In the genomic region with DNA sequence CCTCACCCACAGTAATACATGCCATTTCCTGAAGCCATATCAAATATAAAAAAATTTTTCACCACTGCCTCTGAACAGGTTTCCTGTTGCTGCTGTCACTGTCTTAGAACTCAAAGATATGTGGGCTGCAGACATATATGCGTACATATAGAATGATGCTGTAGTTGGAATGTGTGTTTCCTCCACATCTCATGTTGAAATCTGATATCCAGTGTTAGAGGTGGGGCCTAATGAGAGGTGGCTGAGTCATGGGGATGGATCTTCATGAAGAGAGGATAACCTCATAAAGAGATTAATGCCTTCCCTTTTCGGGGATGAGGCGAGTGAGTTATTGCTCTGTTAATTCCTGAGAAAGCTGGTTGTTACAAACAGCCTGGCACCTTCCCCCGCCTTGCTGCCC, we compare ENCODE assay signal across 19 cellular contexts. TPM values are rescaled to one million over a fixed set of nuclear protein-coding genes. Genes with fewer than 3 reads are reported as not detected.
DNase-seq lines count a peak whose midpoint lies in the region; ATAC-seq and TF ChIP-seq lines count a peak whose summit lies in the region.
"Had no signal": no experiment of that assay in that cellular context is flagged by ENCODE, and none has a peak within 500 bp of the region (broad histone marks: within the 10 kb centered on the region; RNA-seq: fewer than 3 reads in every experiment).

No MANE protein-coding gene starts in this region.

- H4K20me1 ChIP-seq in neural progenitor cell (ENCODE audit: low read depth), result no peaks in the 10 kb centered on the region

- no peak overlapping the region for H3K4me3 Mint-ChIP-seq in activated CD8-positive, alpha-beta T cell treated with anti-CD3 and anti-CD28 coated beads for 36 hours
- no peak overlapping the region for H3K4me3 Mint-ChIP-seq in activated CD8-positive, alpha-beta T cell treated with anti-CD3 and anti-CD28 coated beads, Interleukin-2, amount 10 ng/mL, durations not matched to agents 7 days and 5 days
- no peak overlapping the region for H3K4me3 Mint-ChIP-seq in neural crest cell
- no peak overlapping the region for H3K4me3 Mint-ChIP-seq in neural progenitor cell
- H3K4me3 Mint-ChIP-seq: dendritic cell treated with granulocyte-macrophage colony-stimulating factor and Interleukin-4, amounts not matched to agents 40 ng/mL and 50 ng/mL, for 4 days; immature natural killer cell had no signal

- no peak for TF ChIP-seq CTCF in activated CD8-positive, alpha-beta T cell treated with anti-CD3 and anti-CD28 coated beads for 36 hours (IDR thresholded peaks at IDR 0.05)
- TF ChIP-seq CTCF in WERI-Rb-1 (IDR thresholded peaks at IDR 0.05; ENCODE audit: low read depth, low read length) (no peak), neural crest cell (conservative IDR thresholded peaks at IDR 0.05) (no peak), neural progenitor cell (IDR thresholded peaks at IDR 0.05) (no peak)

- no peaks in the 10 kb centered on the region for H3F3A ChIP-seq in neural progenitor cell (ENCODE audit: low read depth)

- peaks cover 4% of the 10 kb centered on the region for H3K27me3 Mint-ChIP-seq in activated CD8-positive, alpha-beta T cell treated with anti-CD3 and anti-CD28 coated beads for 36 hours
- no peaks in the 10 kb centered on the region for H3K27me3 Mint-ChIP-seq in activated CD8-positive, alpha-beta T cell treated with anti-CD3 and anti-CD28 coated beads, Interleukin-2, amount 10 ng/mL, durations not matched to agents 7 days and 5 days (ENCODE audit: low read depth)
- H3K27me3 Mint-ChIP-seq in neural crest cell (ENCODE audit: low read depth), result peaks cover 10% of the 10 kb centered on the region
- no peaks in the 10 kb centered on the region for H3K27me3 Mint-ChIP-seq in neural progenitor cell (ENCODE audit: insufficient read depth, low read depth)
- H3K27me3 Mint-ChIP-seq: dendritic cell treated with granulocyte-macrophage colony-stimulating factor and Interleukin-4, amounts not matched to agents 40 ng/mL and 50 ng/mL, for 4 days had no signal

- H3K79me2 ChIP-seq in neural progenitor cell (ENCODE audit: low read depth), result no peaks in the 10 kb centered on the region

- H3K9me3 ChIP-seq in WERI-Rb-1 (ENCODE audit: severe bottlenecking), result no peaks in the 10 kb centered on the region
- H3K9me3 ChIP-seq in neural progenitor cell (ENCODE audit: low read depth), result no peaks in the 10 kb centered on the region

- H3K4me1 Mint-ChIP-seq in activated CD8-positive, alpha-beta T cell treated with anti-CD3 and anti-CD28 coated beads for 36 hours (ENCODE audit: low read depth), result peaks cover 19% of the 10 kb centered on the region
- H3K4me1 Mint-ChIP-seq in activated CD8-positive, alpha-beta T cell treated with anti-CD3 and anti-CD28 coated beads, Interleukin-2, amount 10 ng/mL, durations not matched to agents 7 days and 5 days (ENCODE audit: low read depth), result peaks cover 3% of the 10 kb centered on the region
- no peaks in the 10 kb centered on the region for H3K4me1 Mint-ChIP-seq in neural crest cell
- H3K4me1 Mint-ChIP-seq in neural progenitor cell, result no peaks in the 10 kb centered on the region
- H3K4me1 Mint-ChIP-seq: immature natural killer cell had no signal

- no peak overlapping the region for H3K4me2 ChIP-seq in neural progenitor cell

- POLR2A ChIA-PET in activated CD8-positive, alpha-beta T cell treated with anti-CD3 and anti-CD28 coated beads for 36 hours (lab: Charles Lee), result no interaction called here
- POLR2A ChIA-PET in activated CD8-positive, alpha-beta T cell treated with anti-CD3 and anti-CD28 coated beads, Interleukin-2, amount 10 ng/mL, durations not matched to agents 7 days and 5 days (lab: Charles Lee), result no interaction called here

- ATAC-seq in activated CD8-positive, alpha-beta T cell treated with anti-CD3 and anti-CD28 coated beads for 36 hours, result peak; percentile 37
- no peak for ATAC-seq in activated CD8-positive, alpha-beta T cell treated with anti-CD3 and anti-CD28 coated beads, Interleukin-2, amount 10 ng/mL, durations not matched to agents 7 days and 5 days

- no peaks in the 10 kb centered on the region for H3K36me3 Mint-ChIP-seq in activated CD8-positive, alpha-beta T cell treated with anti-CD3 and anti-CD28 coated beads for 36 hours (ENCODE audit: low read depth)
- H3K36me3 Mint-ChIP-seq in activated CD8-positive, alpha-beta T cell treated with anti-CD3 and anti-CD28 coated beads, Interleukin-2, amount 10 ng/mL, durations not matched to agents 7 days and 5 days (ENCODE audit: low read depth), result no peaks in the 10 kb centered on the region
- no peaks in the 10 kb centered on the region for H3K36me3 Mint-ChIP-seq in neural crest cell (ENCODE audit: low read depth)
- H3K36me3 Mint-ChIP-seq in neural progenitor cell, result no peaks in the 10 kb centered on the region
- H3K36me3 Mint-ChIP-seq: immature natural killer cell had no signal

- no peak overlapping the region for H3K27ac ChIP-seq in WERI-Rb-1
- H3K27ac ChIP-seq in neural progenitor cell, result no peak overlapping the region
- H3K27ac ChIP-seq: skin epidermis had no signal

- H3K36me3 ChIP-seq in WERI-Rb-1 (no peaks in the 10 kb centered on the region), neural progenitor cell (no peaks in the 10 kb centered on the region)

- DNase-seq in activated CD8-positive, alpha-beta T cell treated with anti-CD3 and anti-CD28 coated beads for 36 hours, result no peak
- no peak for DNase-seq in activated CD8-positive, alpha-beta T cell treated with anti-CD3 and anti-CD28 coated beads, Interleukin-2, amount 10 ng/mL, durations not matched to agents 7 days and 5 days
- DNase-seq in LoVo (ENCODE audit: low spot score) (peak; percentile 3), WERI-Rb-1 (peak; percentile 61), neural crest cell (ENCODE audit: low read depth, low spot score) (no peak), HK-2 (ENCODE audit: unreplicated experiment) (no peak), DMS 273 (lab: John Stamatoyannopoulos, UW; ENCODE audit: unreplicated experiment) (no peak), neural progenitor cell (ENCODE audit: low spot score) (no peak)
- DNase-seq: activated CD4-positive, CD25-positive, alpha-beta regulatory T cell treated with anti-CD3 and anti-CD28 coated beads, Interleukin-2, amount 50 U/mL, for 72 hours; activated T-cell treated with anti-CD3 and anti-CD28 coated beads for 4 hours; amygdala; DMS153; immature natural killer cell; midbrain; MM.1S; NCI-H2081 treated with DMSO at 0.1 percent for 48 hours had no signal

- intact Hi-C loops in activated CD8-positive, alpha-beta T cell treated with anti-CD3 and anti-CD28 coated beads for 36 hours (cut with micrococcal nuclease), result no loop called here

- H3K27me3 ChIP-seq in WERI-Rb-1 (ENCODE audit: insufficient read depth, low read depth, severe bottlenecking) (peaks cover 3% of the 10 kb centered on the region), neural progenitor cell (no peaks in the 10 kb centered on the region)

- peak overlapping the region; percentile 78 for H3K27ac Mint-ChIP-seq in activated CD8-positive, alpha-beta T cell treated with anti-CD3 and anti-CD28 coated beads for 36 hours
- H3K27ac Mint-ChIP-seq in activated CD8-positive, alpha-beta T cell treated with anti-CD3 and anti-CD28 coated beads, Interleukin-2, amount 10 ng/mL, durations not matched to agents 7 days and 5 days, result no peak overlapping the region
- H3K27ac Mint-ChIP-seq in neural crest cell (ENCODE audit: unreplicated experiment) (peak overlapping the region; percentile 50), neural progenitor cell (no peak overlapping the region)
- H3K27ac Mint-ChIP-seq: dendritic cell treated with granulocyte-macrophage colony-stimulating factor and Interleukin-4, amounts not matched to agents 40 ng/mL and 50 ng/mL, for 4 days had no signal

- H3K9me3 Mint-ChIP-seq in activated CD8-positive, alpha-beta T cell treated with anti-CD3 and anti-CD28 coated beads for 36 hours, result peaks cover 2% of the 10 kb centered on the region
- H3K9me3 Mint-ChIP-seq in activated CD8-positive, alpha-beta T cell treated with anti-CD3 and anti-CD28 coated beads, Interleukin-2, amount 10 ng/mL, durations not matched to agents 7 days and 5 days (ENCODE audit: insufficient read depth), result no peaks in the 10 kb centered on the region
- H3K9me3 Mint-ChIP-seq in neural crest cell, result no peaks in the 10 kb centered on the region
- no peaks in the 10 kb centered on the region for H3K9me3 Mint-ChIP-seq in neural progenitor cell
- H3K9me3 Mint-ChIP-seq: dendritic cell treated with granulocyte-macrophage colony-stimulating factor and Interleukin-4, amounts not matched to agents 40 ng/mL and 50 ng/mL, for 4 days; immature natural killer cell had no signal

- no peak overlapping the region for H2AFZ ChIP-seq in neural progenitor cell (replicated peaks)

- CTCF ChIA-PET in activated CD8-positive, alpha-beta T cell treated with anti-CD3 and anti-CD28 coated beads for 36 hours (lab: Charles Lee), result no interaction called here
- CTCF ChIA-PET in activated CD8-positive, alpha-beta T cell treated with anti-CD3 and anti-CD28 coated beads, Interleukin-2, amount 10 ng/mL, durations not matched to agents 7 days and 5 days (lab: Charles Lee), result no interaction called here

- no peak overlapping the region for H3K9ac ChIP-seq in neural progenitor cell

- H3K4me1 ChIP-seq in neural progenitor cell, result no peaks in the 10 kb centered on the region

- H3K4me3 ChIP-seq in WERI-Rb-1 (ENCODE audit: low read depth, low read length) (no peak overlapping the region), neural progenitor cell (no peak overlapping the region)
- H3K4me3 ChIP-seq: skin epidermis had no signal

RNA-seq across cellular contexts. Expression of gene SCP2D1, which starts 7.7 kb away (rescaled TPM):
- total RNA-seq in activated CD8-positive, alpha-beta T cell treated with anti-CD3 and anti-CD28 coated beads for 36 hours, result not detected
- not detected for total RNA-seq in activated CD8-positive, alpha-beta T cell treated with anti-CD3 and anti-CD28 coated beads, Interleukin-2, amount 10 ng/mL, durations not matched to agents 7 days and 5 days
- total RNA-seq in neural crest cell (not detected in 2 replicates), neural progenitor cell (ENCODE audit: low replicate concordance) (not detected in 2 replicates)
- total RNA-seq: osteocyte had no signal

Comparison
In these comparisons a context has a peak if more than half of its experiments do, and no peak if none do; other contexts are left out.
1. H3K27ac Mint-ChIP-seq: peak in activated CD8-positive, alpha-beta T cell treated with anti-CD3 and anti-CD28 coated beads for 36 hours (single experiment) and neural crest cell (single experiment); none in activated CD8-positive, alpha-beta T cell treated with anti-CD3 and anti-CD28 coated beads, Interleukin-2, amount 10 ng/mL, durations not matched to agents 7 days and 5 days (single experiment) and neural progenitor cell (single experiment).
2. DNase-seq: peak in LoVo (single experiment) and WERI-Rb-1 (single experiment); none in activated CD8-positive, alpha-beta T cell treated with anti-CD3 and anti-CD28 coated beads for 36 hours (single experiment), activated CD8-positive, alpha-beta T cell treated with anti-CD3 and anti-CD28 coated beads, Interleukin-2, amount 10 ng/mL, durations not matched to agents 7 days and 5 days (single experiment), neural crest cell (single experiment), HK-2 (single experiment), DMS 273 (single experiment) and neural progenitor cell (single experiment).